Comparison of ENCODE assay signal across 20 cellular contexts in genomic region chr10:88115968-88116367, GRCh38.
DNase-seq lines count a peak whose midpoint lies in the region; ATAC-seq and TF ChIP-seq lines count a peak whose summit lies in the region.
"Had no signal": no experiment of that assay in that cellular context is flagged by ENCODE, and none has a peak within 500 bp of the region (broad histone marks: within the 10 kb centered on the region; RNA-seq: fewer than 3 reads in every experiment).

No MANE protein-coding gene starts in this region.

- TF ChIP-seq CTCF in AG04450 (IDR thresholded peaks at IDR 0.05; ENCODE audit: low read depth, low read length), result no peak
- TF ChIP-seq CTCF in brain microvascular endothelial cell (IDR thresholded peaks at IDR 0.05; ENCODE audit: low read depth, low read length, missing control alignments), result no peak
- no peak for TF ChIP-seq CTCF in CD14-positive monocyte (IDR thresholded peaks at IDR 0.05)

- intact Hi-C loops in CD14-positive monocyte (cut with micrococcal nuclease) (loop anchor here (5.0 to 10.0 kb wide), 4 partner anchors 91 to 299 kb away; partner anchors contain the start of genes KLLN (in 1 of the 2) and PTEN (in 1 of the 2)), left ventricle myocardium superior (cut with micrococcal nuclease) (no loop called here)

- no peaks in the 10 kb centered on the region for H3K9me3 Mint-ChIP-seq in CD14-positive monocyte

- no peaks in the 10 kb centered on the region for H3K27me3 ChIP-seq in AG04450 (ENCODE audit: control insufficient read depth, insufficient read depth, low read length)
- no peaks in the 10 kb centered on the region for H3K27me3 ChIP-seq in brain microvascular endothelial cell (replicated peaks)
- H3K27me3 ChIP-seq: sigmoid colon, transverse colon had no signal

- in situ Hi-C loops in brain microvascular endothelial cell (cut with HindIII; ENCODE audit: low pct_ligation_motif_present, low sequenced_read_pairs), result no loop called here

- no peaks in the 10 kb centered on the region for H3K36me3 Mint-ChIP-seq in CD14-positive monocyte
- H3K36me3 Mint-ChIP-seq: activated CD8-positive, alpha-beta memory T cell treated with anti-CD3 and anti-CD28 coated beads, Interleukin-2, amount 10 ng/mL, durations not matched to agents 7 days and 5 days had no signal

- no peaks in the 10 kb centered on the region for H3K9me3 ChIP-seq in AG04450 (ENCODE audit: control insufficient read depth, insufficient read depth, low read length)
- H3K9me3 ChIP-seq: sigmoid colon, transverse colon had no signal

- H3K27ac ChIP-seq in AG04450 (ENCODE audit: low read depth, low read length) (peak overlapping the region; percentile 57), brain microvascular endothelial cell (no peak overlapping the region)
- H3K27ac ChIP-seq: KMS-11, PC-9, sigmoid colon, transverse colon had no signal

- ATAC-seq in left ventricle myocardium superior (no peak), GM18861 (IDR thresholded peaks at IDR 0.05; ENCODE audit: unreplicated experiment) (no peak)
- ATAC-seq: activated CD8-positive, alpha-beta memory T cell treated with anti-CD3 and anti-CD28 coated beads, Interleukin-2, amount 10 ng/mL, durations not matched to agents 7 days and 5 days had no signal

- H3K27ac Mint-ChIP-seq in CD14-positive monocyte, result no peak overlapping the region
- H3K27ac Mint-ChIP-seq: activated CD8-positive, alpha-beta memory T cell treated with anti-CD3 and anti-CD28 coated beads, Interleukin-2, amount 10 ng/mL, durations not matched to agents 7 days and 5 days had no signal

- CTCF ChIA-PET in AG04450 (lab: Charles Lee), result no interaction called here

- H3K4me3 ChIP-seq in AG04450 (ENCODE audit: low read depth, low read length) (no peak overlapping the region), brain microvascular endothelial cell (ENCODE audit: low read depth, low read length) (no peak overlapping the region)
- H3K4me3 ChIP-seq: PC-9, sigmoid colon, transverse colon had no signal

- H3K36me3 ChIP-seq in brain microvascular endothelial cell (replicated peaks), result no peaks in the 10 kb centered on the region
- H3K36me3 ChIP-seq: sigmoid colon, transverse colon had no signal

- peaks cover 0 to 2% (median 2%) of the 10 kb centered on the region in 3 donors for H3K27me3 Mint-ChIP-seq in CD14-positive monocyte (ENCODE audit: low read depth in 3 of 3)
- H3K27me3 Mint-ChIP-seq: activated CD8-positive, alpha-beta memory T cell treated with anti-CD3 and anti-CD28 coated beads, Interleukin-2, amount 10 ng/mL, durations not matched to agents 7 days and 5 days had no signal

- POLR2A ChIA-PET in AG04450 (lab: Yijun Ruan, JAX), result no interaction called here

- H3K4me1 Mint-ChIP-seq in CD14-positive monocyte, result peaks cover 24% of the 10 kb centered on the region

- no peak overlapping the region for H3K4me3 Mint-ChIP-seq in CD14-positive monocyte
- H3K4me3 Mint-ChIP-seq: activated CD8-positive, alpha-beta memory T cell treated with anti-CD3 and anti-CD28 coated beads, Interleukin-2, amount 10 ng/mL, durations not matched to agents 7 days and 5 days had no signal

- DNase-seq in AG04450 (ENCODE audit: low read depth, low spot score) (peak; percentile 74), GM04504 (ENCODE audit: low read depth) (peak; percentile 44), RPMI7951 (ENCODE audit: low read depth) (peak; percentile 67), fibroblast of peridontal ligament (ENCODE audit: extremely low read depth) (peak; percentile 70), brain microvascular endothelial cell (no peak), CD14-positive monocyte (ENCODE audit: low spot score) (no peak), left ventricle myocardium superior (no peak)
- DNase-seq: ACHN; activated CD8-positive, alpha-beta memory T cell treated with anti-CD3 and anti-CD28 coated beads, Interleukin-2, amount 10 ng/mL, durations not matched to agents 7 days and 5 days; activated gamma-delta T cell; DMS153; effector CD8-positive, alpha-beta T cell; NCI-H1694 treated with DMSO at 0.1 percent for 48 hours; NCI-H526; nucleus accumbens; sigmoid colon; transverse colon had no signal

Comparison
In these comparisons a context has a peak if more than half of its experiments do, and no peak if none do; other contexts are left out.
1. DNase-seq: peak in AG04450 (single experiment), GM04504 (single experiment), RPMI7951 (single experiment) and fibroblast of peridontal ligament (single experiment); none in brain microvascular endothelial cell (single experiment), CD14-positive monocyte (single experiment) and left ventricle myocardium superior (single experiment).